In genomic region chr20:33985830-33986229, GRCh38 we compare ENCODE assay signal across 40 cellular contexts.
"Had no signal": no experiment of that assay in that cellular context is flagged by ENCODE, and none has a peak within 500 bp of the region (broad histone marks: within the 10 kb centered on the region; RNA-seq: fewer than 3 reads in every experiment).

No MANE protein-coding gene starts in this region.

- H3K27me3 Mint-ChIP-seq: activated naive CD4-positive, alpha-beta T cell treated with anti-CD3 and anti-CD28 coated beads, Interleukin-2, amount 50 U/mL, for 24 hours; activated naive CD8-positive, alpha-beta T cell; activated naive CD8-positive, alpha-beta T cell treated with anti-CD3 and anti-CD28 coated beads for 36 hours; activated naive CD8-positive, alpha-beta T cell treated with anti-CD3 and anti-CD28 coated beads, Interleukin-2, amount 50 U/mL, for 24 hours; activated T-cell treated with anti-CD3 and anti-CD28 coated beads, Interleukin-2, amount 50 U/mL, for 24 hours; activated T-helper 17 cell treated with anti-CD3 and anti-CD28 coated beads, Interleukin-2, amount 50 U/mL, for 72 hours had no signal

- H3K27me3 ChIP-seq: adrenal gland, ascending aorta, body of pancreas, brain microvascular endothelial cell, breast epithelium, cardiac muscle cell had no signal

- FAIRE-seq: astrocyte, bronchial epithelial cell had no signal

- H3K9me3 ChIP-seq: adrenal gland, ascending aorta, body of pancreas, breast epithelium had no signal

- H3K36me3 ChIP-seq: adrenal gland, ascending aorta, brain microvascular endothelial cell, breast epithelium, cardiac muscle cell had no signal

- H3K27ac ChIP-seq: adrenal gland, ascending aorta, body of pancreas, brain microvascular endothelial cell, breast epithelium, cardiac muscle cell had no signal

- H3K27ac Mint-ChIP-seq: activated naive CD4-positive, alpha-beta T cell treated with anti-CD3 and anti-CD28 coated beads for 36 hours; activated naive CD4-positive, alpha-beta T cell treated with anti-CD3 and anti-CD28 coated beads, Interleukin-2, amount 10 ng/mL, durations not matched to agents 7 days and 5 days; activated naive CD4-positive, alpha-beta T cell treated with anti-CD3 and anti-CD28 coated beads, Interleukin-2, amount 50 U/mL, for 24 hours; activated naive CD4-positive, alpha-beta T cell treated with anti-CD3 and anti-CD28 coated beads, Interleukin-2, amount 50 U/mL, for 72 hours; activated naive CD8-positive, alpha-beta T cell; activated naive CD8-positive, alpha-beta T cell treated with anti-CD3 and anti-CD28 coated beads for 36 hours; activated naive CD8-positive, alpha-beta T cell treated with anti-CD3 and anti-CD28 coated beads, Interleukin-2, amount 10 ng/mL, durations not matched to agents 7 days and 5 days; activated naive CD8-positive, alpha-beta T cell treated with anti-CD3 and anti-CD28 coated beads, Interleukin-2, amount 50 U/mL, for 24 hours; activated T-cell treated with anti-CD3 and anti-CD28 coated beads, Interleukin-2, amount 50 U/mL, for 24 hours; activated T-cell treated with anti-CD3 and anti-CD28 coated beads, Interleukin-2, amount 50 U/mL, for 72 hours; activated T-helper 1 cell treated with anti-CD3 and anti-CD28 coated beads, Interleukin-12 subunit alpha, Interleukin-12 subunit beta, Interleukin-2, Interleukin-4 antibody, amounts not matched to agents 30 ng/mL and 10 ng/mL and 1 ng/mL, durations not matched to agents 14 hours and 24 hours and 36 hours; activated T-helper 17 cell treated with anti-CD3 and anti-CD28 coated beads, Interleukin-2, amount 50 U/mL, for 72 hours; activated T-helper 2 cell treated with anti-CD3 and anti-CD28 coated beads, Interferon-gamma antibody, Interleukin-2, Interleukin-4, amounts not matched to agents 10 μg/mL and 5 μg/mL and 100 μg/mL, durations not matched to agents 14 hours and 24 hours and 36 hours; brain had no signal

- DNase-seq: activated effector memory CD4-positive, alpha-beta T cell treated with anti-CD3 and anti-CD28 coated beads, Interleukin-2, amount 50 U/mL, for 16 hours; activated effector memory CD4-positive, alpha-beta T cell treated with Interleukin-2 at 50 U/mL for 16 hours; activated gamma-delta T cell; activated gamma-delta T cell treated with Interleukin-2 at 50 U/mL for 16 hours; activated naive CD4-positive, alpha-beta T cell; activated naive CD4-positive, alpha-beta T cell treated with anti-CD3 and anti-CD28 coated beads for 36 hours; activated naive CD4-positive, alpha-beta T cell treated with anti-CD3 and anti-CD28 coated beads, Interleukin-2, amount 10 ng/mL, durations not matched to agents 7 days and 5 days; activated naive CD4-positive, alpha-beta T cell treated with anti-CD3 and anti-CD28 coated beads, Interleukin-2, amount 50 U/mL, for 16 hours; activated naive CD4-positive, alpha-beta T cell treated with Interleukin-2 at 50 U/mL for 16 hours; activated naive CD8-positive, alpha-beta T cell treated with anti-CD3 and anti-CD28 coated beads for 36 hours; activated naive CD8-positive, alpha-beta T cell treated with anti-CD3 and anti-CD28 coated beads, Interleukin-2, amount 10 ng/mL, durations not matched to agents 7 days and 5 days; activated naive CD8-positive, alpha-beta T cell treated with anti-CD3 and anti-CD28 coated beads, Interleukin-2, amount 50 U/mL, for 24 hours; activated T-cell treated with anti-CD3 and anti-CD28 coated beads, Interleukin-2, amount 50 U/mL, for 1 hour; activated T-cell treated with anti-CD3 and anti-CD28 coated beads, Interleukin-2, amount 50 U/mL, for 24 hours; activated T-cell treated with anti-CD3 and anti-CD28 coated beads, Interleukin-2, amount 50 U/mL, for 4 hours; activated T-cell treated with anti-CD3 and anti-CD28 coated beads, Interleukin-2, amount 50 U/mL, for 48 hours; activated T-cell treated with anti-CD3 and anti-CD28 coated beads, Interleukin-2, amount 50 U/mL, for 72 hours; adrenal gland; amniotic stem cell; amygdala; anterior cingulate cortex; aorta; body of pancreas; brain microvascular endothelial cell; caudate nucleus; central memory CD4-positive, alpha-beta T cell; cerebellar nuclear complex had no signal

- H3K4me1 ChIP-seq: adrenal gland, ascending aorta, breast epithelium had no signal

- H3K36me3 Mint-ChIP-seq: activated naive CD4-positive, alpha-beta T cell treated with anti-CD3 and anti-CD28 coated beads, Interleukin-2, amount 50 U/mL, for 24 hours; activated naive CD4-positive, alpha-beta T cell treated with anti-CD3 and anti-CD28 coated beads, Interleukin-2, amount 50 U/mL, for 72 hours; brain had no signal

- ATAC-seq: activated naive CD4-positive, alpha-beta T cell treated with anti-CD3 and anti-CD28 coated beads, Interleukin-2, amount 50 U/mL, for 72 hours; activated naive CD8-positive, alpha-beta T cell treated with anti-CD3 and anti-CD28 coated beads, Interleukin-2, amount 50 U/mL, for 24 hours; activated T-cell treated with anti-CD3 and anti-CD28 coated beads, Interleukin-2, amount 50 U/mL, for 4 hours; activated T-cell treated with anti-CD3 and anti-CD28 coated beads, Interleukin-2, amount 50 U/mL, for 72 hours; activated T-helper 17 cell treated with anti-CD3 and anti-CD28 coated beads, Interleukin-2, amount 50 U/mL, for 72 hours; body of pancreas had no signal

- H3K4me3 Mint-ChIP-seq: activated naive CD4-positive, alpha-beta T cell treated with anti-CD3 and anti-CD28 coated beads for 36 hours; activated naive CD4-positive, alpha-beta T cell treated with anti-CD3 and anti-CD28 coated beads, Interleukin-2, amount 10 ng/mL, durations not matched to agents 7 days and 5 days; activated naive CD4-positive, alpha-beta T cell treated with anti-CD3 and anti-CD28 coated beads, Interleukin-2, amount 50 U/mL, for 24 hours; activated naive CD8-positive, alpha-beta T cell; activated naive CD8-positive, alpha-beta T cell treated with anti-CD3 and anti-CD28 coated beads for 36 hours; activated naive CD8-positive, alpha-beta T cell treated with anti-CD3 and anti-CD28 coated beads, Interleukin-2, amount 10 ng/mL, durations not matched to agents 7 days and 5 days; activated naive CD8-positive, alpha-beta T cell treated with anti-CD3 and anti-CD28 coated beads, Interleukin-2, amount 50 U/mL, for 24 hours; activated T-cell treated with anti-CD3 and anti-CD28 coated beads, Interleukin-2, amount 50 U/mL, for 24 hours; activated T-cell treated with anti-CD3 and anti-CD28 coated beads, Interleukin-2, amount 50 U/mL, for 4 hours; activated T-cell treated with anti-CD3 and anti-CD28 coated beads, Interleukin-2, amount 50 U/mL, for 72 hours; activated T-helper 1 cell treated with anti-CD3 and anti-CD28 coated beads, Interleukin-12 subunit alpha, Interleukin-12 subunit beta, Interleukin-2, Interleukin-4 antibody, amounts not matched to agents 30 ng/mL and 10 ng/mL and 1 ng/mL, durations not matched to agents 14 hours and 24 hours and 36 hours; activated T-helper 17 cell treated with anti-CD3 and anti-CD28 coated beads, Interleukin-2, amount 50 U/mL, for 72 hours; brain; central memory CD8-positive, alpha-beta T cell had no signal

- H3K9me3 Mint-ChIP-seq: activated naive CD4-positive, alpha-beta T cell treated with anti-CD3 and anti-CD28 coated beads for 36 hours; activated naive CD4-positive, alpha-beta T cell treated with anti-CD3 and anti-CD28 coated beads, Interleukin-2, amount 10 ng/mL, durations not matched to agents 7 days and 5 days; activated naive CD4-positive, alpha-beta T cell treated with anti-CD3 and anti-CD28 coated beads, Interleukin-2, amount 50 U/mL, for 24 hours; activated naive CD4-positive, alpha-beta T cell treated with anti-CD3 and anti-CD28 coated beads, Interleukin-2, amount 50 U/mL, for 72 hours; activated naive CD8-positive, alpha-beta T cell treated with anti-CD3 and anti-CD28 coated beads for 36 hours; activated naive CD8-positive, alpha-beta T cell treated with anti-CD3 and anti-CD28 coated beads, Interleukin-2, amount 10 ng/mL, durations not matched to agents 7 days and 5 days; activated naive CD8-positive, alpha-beta T cell treated with anti-CD3 and anti-CD28 coated beads, Interleukin-2, amount 50 U/mL, for 24 hours; activated T-cell treated with anti-CD3 and anti-CD28 coated beads, Interleukin-2, amount 50 U/mL, for 24 hours; activated T-cell treated with anti-CD3 and anti-CD28 coated beads, Interleukin-2, amount 50 U/mL, for 4 hours; activated T-cell treated with anti-CD3 and anti-CD28 coated beads, Interleukin-2, amount 50 U/mL, for 72 hours; activated T-helper 1 cell treated with anti-CD3 and anti-CD28 coated beads, Interleukin-12 subunit alpha, Interleukin-12 subunit beta, Interleukin-2, Interleukin-4 antibody, amounts not matched to agents 30 ng/mL and 10 ng/mL and 1 ng/mL, durations not matched to agents 14 hours and 24 hours and 36 hours; activated T-helper 17 cell treated with anti-CD3 and anti-CD28 coated beads, Interleukin-2, amount 50 U/mL, for 72 hours; activated T-helper 2 cell treated with anti-CD3 and anti-CD28 coated beads, Interferon-gamma antibody, Interleukin-2, Interleukin-4, amounts not matched to agents 10 μg/mL and 5 μg/mL and 100 μg/mL, durations not matched to agents 14 hours and 24 hours and 36 hours; brain; central memory CD8-positive, alpha-beta T cell had no signal

- H3K4me3 ChIP-seq: adrenal gland, ascending aorta, body of pancreas, breast epithelium, cardiac muscle cell had no signal
